Comparison of ENCODE assay signal across 21 cellular contexts in the genomic region with DNA sequence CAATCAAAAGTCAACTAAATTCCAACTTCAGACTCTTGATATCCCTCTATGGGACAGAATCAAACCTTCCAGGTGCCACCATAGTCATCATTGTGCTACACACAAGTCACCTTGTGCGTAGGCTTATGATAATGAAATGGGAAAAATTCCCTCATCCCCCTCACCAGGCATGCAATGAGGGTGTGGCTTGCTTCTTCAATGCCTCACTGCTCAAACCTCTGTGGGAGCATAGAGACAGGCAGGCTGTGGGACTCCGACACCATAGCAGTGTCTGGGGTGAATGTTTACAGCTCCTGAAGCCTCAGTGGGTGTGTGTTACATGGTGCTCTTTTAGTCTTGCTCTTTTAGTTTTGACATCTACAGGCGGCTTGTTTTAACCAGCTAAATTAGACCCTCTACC. TPM values are rescaled to one million over a fixed set of nuclear protein-coding genes. Genes with fewer than 3 reads are reported as not detected.
"Had no signal": no experiment of that assay in that cellular context is flagged by ENCODE, and none has a peak within 500 bp of the region (broad histone marks: within the 10 kb centered on the region; RNA-seq: fewer than 3 reads in every experiment).

No MANE protein-coding gene starts in this region.

- H3K9me3 ChIP-seq: neutrophil, pancreas, prostate gland, right lobe of liver, sigmoid colon, suprapubic skin, testis, tibial artery, transverse colon, upper lobe of left lung, vagina had no signal

- FAIRE-seq: pancreas, small intestine had no signal

- H3K36me3 ChIP-seq: neutrophil, pancreas, prostate gland, right lobe of liver, sigmoid colon, suprapubic skin, tibial artery, transverse colon, upper lobe of left lung, vagina had no signal

- H3K27me3 ChIP-seq: pancreas, right lobe of liver, sigmoid colon, suprapubic skin, testis, tibial artery, transverse colon, upper lobe of left lung, vagina had no signal

- H3K27ac ChIP-seq: neutrophil, pancreas, prostate gland, right lobe of liver, sigmoid colon, suprapubic skin, testis, tibial artery, transverse colon, upper lobe of left lung, vagina had no signal

- H3K4me1 ChIP-seq: pancreas, prostate gland, sigmoid colon, testis, tibial artery had no signal

- H3K4me3 ChIP-seq: pancreas, prostate gland, right lobe of liver, sigmoid colon, suprapubic skin, testis, tibial artery, transverse colon, upper lobe of left lung, vagina had no signal

- DNase-seq: naive thymus-derived CD4-positive, alpha-beta T cell; natural killer cell; pancreas; right lobe of liver; sigmoid colon; small intestine; stimulated activated CD4-positive, alpha-beta T cell treated with anti-CD3 and anti-CD28 coated beads, Interleukin-15, amount 100 ng/mL, for 24 hours; stimulated activated CD4-positive, alpha-beta T cell treated with anti-CD3 and anti-CD28 coated beads, Interleukin-2, amount 100 ng/mL, for 24 hours; stimulated activated CD4-positive, alpha-beta T cell treated with anti-CD3 and anti-CD28 coated beads, Interleukin-2, amount 100 ng/mL, for 48 hours; stimulated activated CD4-positive, alpha-beta T cell treated with anti-CD3 and anti-CD28 coated beads, Interleukin-4, amount 100 ng/mL, for 24 hours; stimulated activated naive B cell treated with anti-CD40 and anti-IgM and Interleukin-4, amounts not matched to agents 10 μg/mL and 1 μg/mL and 100 μg/mL, for 72 hours; stimulated activated naive CD4-positive, alpha-beta T cell treated with Interleukin-2 at 50 U/mL for 16 hours; substantia nigra; testis; tibial artery; transverse colon; upper lobe of left lung had no signal

RNA-seq across cellular contexts. Expression of a gene that starts 42.4 kb away (rescaled TPM):
- polyA plus RNA-seq: naive thymus-derived CD4-positive, alpha-beta T cell had no signal
